21 cellular contexts compared by ENCODE assay signal in genomic region chr1:77424236-77424635, GRCh38.
A peak's percentile ranks its signal among the peaks of the same experiment; 100 is the strongest.
DNase-seq lines count a peak whose midpoint lies in the region; ATAC-seq lines count a peak whose summit lies in the region.
"Had no signal": no experiment of that assay in that cellular context is flagged by ENCODE, and none has a peak within 500 bp of the region (broad histone marks: within the 10 kb centered on the region; RNA-seq: fewer than 3 reads in every experiment).

No MANE protein-coding gene starts in this region.

- H3K4me1 Mint-ChIP-seq in T-cell: peaks cover 45 to 52% (median 48%) of the 10 kb centered on the region in 3 donors

- CTCF ChIA-PET in T-cell (lab: Charles Lee): no interaction called here

- peak; percentile 34 for DNase-seq in GM04504 (ENCODE audit: low read depth)
- no peak for DNase-seq in T-cell
- peak; percentile 56 for DNase-seq in fibroblast of peridontal ligament (ENCODE audit: extremely low read depth)
- peak; percentile 12 for DNase-seq in renal cortical epithelial cell (ENCODE audit: low read depth)
- DNase-seq in activated CD4-positive, CD25-positive, alpha-beta regulatory T cell treated with anti-CD3 and anti-CD28 coated beads, Interleukin-2, amount 50 U/mL, for 72 hours: no peak
- DNase-seq in NCI-H2171 (lab: John Stamatoyannopoulos, UW): no peak
- no peak for DNase-seq in AG08396 (ENCODE audit: low spot score)
- DNase-seq: activated CD4-positive, alpha-beta T cell treated with anti-CD3 and anti-CD28 coated beads, Interleukin-2, amount 10 ng/mL, durations not matched to agents 24 days and 14 days; activated effector memory CD4-positive, alpha-beta T cell treated with Interleukin-2 at 50 U/mL for 16 hours; effector CD8-positive, alpha-beta T cell; hippocampal formation; islet precursor cell; natural killer cell; NCI-H187 treated with DMSO at 0.1 percent for 48 hours; NCI-H446 treated with DMSO at 0.1 percent for 48 hours; posterior cingulate gyrus; stimulated activated CD4-positive, alpha-beta T cell treated with anti-CD3 and anti-CD28 coated beads, Interleukin-2, amount 100 ng/mL, for 24 hours; stomach; upper lobe of right lung had no signal

- POLR2A ChIA-PET in T-cell (lab: Charles Lee): no interaction called here

- H3K27me3 Mint-ChIP-seq in T-cell: no peaks in the 10 kb centered on the region
- H3K27me3 Mint-ChIP-seq: activated CD4-positive, alpha-beta T cell treated with anti-CD3 and anti-CD28 coated beads, Interleukin-2, amount 10 ng/mL, durations not matched to agents 24 days and 14 days; central memory CD8-positive, alpha-beta T cell had no signal

- H3K4me3 Mint-ChIP-seq in T-cell: no peak overlapping the region
- H3K4me3 Mint-ChIP-seq: activated CD4-positive, alpha-beta T cell treated with anti-CD3 and anti-CD28 coated beads, Interleukin-2, amount 10 ng/mL, durations not matched to agents 24 days and 14 days; central memory CD8-positive, alpha-beta T cell; natural killer cell had no signal

- ATAC-seq in T-cell (replicated peaks in 1 of 4) (no peak), GM21529 (IDR thresholded peaks at IDR 0.05; ENCODE audit: unreplicated experiment) (no peak)
- ATAC-seq: natural killer cell, upper lobe of right lung had no signal

- H3K36me3 Mint-ChIP-seq in T-cell: peaks cover 55% of the 10 kb centered on the region

- H3K27ac Mint-ChIP-seq in T-cell: peak overlapping the region; percentile 57 to 60
- H3K27ac Mint-ChIP-seq: activated CD4-positive, alpha-beta T cell treated with anti-CD3 and anti-CD28 coated beads, Interleukin-2, amount 10 ng/mL, durations not matched to agents 24 days and 14 days; natural killer cell had no signal

- H3K9me3 Mint-ChIP-seq in T-cell: peaks cover 9 to 19% (median 13%) of the 10 kb centered on the region in 3 donors
- H3K9me3 Mint-ChIP-seq: activated CD4-positive, alpha-beta T cell treated with anti-CD3 and anti-CD28 coated beads, Interleukin-2, amount 10 ng/mL, durations not matched to agents 24 days and 14 days had no signal

Comparison
In these comparisons a context has a peak if more than half of its experiments do, and no peak if none do; other contexts are left out.
1. DNase-seq: peak in GM04504 (single experiment), fibroblast of peridontal ligament (single experiment) and renal cortical epithelial cell (single experiment); none in T-cell (0 of 34), activated CD4-positive, CD25-positive, alpha-beta regulatory T cell treated with anti-CD3 and anti-CD28 coated beads, Interleukin-2, amount 50 U/mL, for 72 hours (single experiment), NCI-H2171 (single experiment) and AG08396 (single experiment).